In genomic region chr12:3225154-3225795, GRCh38 we compare ENCODE assay signal across 9 cellular contexts.
DNase-seq lines count a peak whose midpoint lies in the region; ATAC-seq and TF ChIP-seq lines count a peak whose summit lies in the region.
"Had no signal": no experiment of that assay in that cellular context is flagged by ENCODE, and none has a peak within 500 bp of the region (broad histone marks: within the 10 kb centered on the region; RNA-seq: fewer than 3 reads in every experiment).

No MANE protein-coding gene starts in this region.

- peaks cover 7% of the 10 kb centered on the region for H3K27me3 Mint-ChIP-seq in activated CD4-positive, alpha-beta memory T cell treated with anti-CD3 and anti-CD28 coated beads for 36 hours
- H3K27me3 Mint-ChIP-seq in mesothelial cell of epicardium (ENCODE audit: low read depth), result no peaks in the 10 kb centered on the region

- H3K9me3 Mint-ChIP-seq in activated CD4-positive, alpha-beta memory T cell treated with anti-CD3 and anti-CD28 coated beads for 36 hours, result peaks cover 4% of the 10 kb centered on the region
- peaks cover 7% of the 10 kb centered on the region for H3K9me3 Mint-ChIP-seq in mesothelial cell of epicardium

- POLR2A ChIA-PET in activated CD4-positive, alpha-beta memory T cell treated with anti-CD3 and anti-CD28 coated beads for 36 hours (lab: Charles Lee), result no interaction called here

- intact Hi-C loops in activated CD4-positive, alpha-beta memory T cell treated with anti-CD3 and anti-CD28 coated beads for 36 hours (cut with micrococcal nuclease), result no loop called here

- no peak overlapping the region for H3K4me3 Mint-ChIP-seq in activated CD4-positive, alpha-beta memory T cell treated with anti-CD3 and anti-CD28 coated beads for 36 hours
- no peak overlapping the region for H3K4me3 Mint-ChIP-seq in mesothelial cell of epicardium
- H3K4me3 Mint-ChIP-seq: effector memory CD8-positive, alpha-beta T cell had no signal

- DNase-seq in SIG-M5 (lab: John Stamatoyannopoulos, UW) (peak; percentile 63), fibroblast of pulmonary artery (ENCODE audit: low read depth) (peak; percentile 79), skeletal muscle cell (ENCODE audit: low read depth) (peak; percentile 78), COLO829 (ENCODE audit: low spot score) (no peak), mesothelial cell of epicardium (ENCODE audit: low spot score in 2 of 2, unreplicated experiment in 2 of 2) (no peak)
- no peak for DNase-seq in activated CD4-positive, alpha-beta memory T cell treated with anti-CD3 and anti-CD28 coated beads for 36 hours
- DNase-seq: effector memory CD8-positive, alpha-beta T cell; T-helper 2 cell had no signal

- CTCF ChIA-PET in activated CD4-positive, alpha-beta memory T cell treated with anti-CD3 and anti-CD28 coated beads for 36 hours (lab: Charles Lee), result interaction anchor here (1.1 kb wide), 1 partner anchor 85 kb away, joined by 3 read pairs; no protein-coding TSS in a partner anchor

- H3K4me3 ChIP-seq in fibroblast of pulmonary artery (replicated peaks; ENCODE audit: low read depth, low read length), result no peak overlapping the region
- H3K4me3 ChIP-seq in skeletal muscle cell (ENCODE audit: low read depth, low read length), result no peak overlapping the region

- peak; percentile 45 for ATAC-seq in HG03354 (IDR thresholded peaks at IDR 0.05; ENCODE audit: poor library complexity, severe bottlenecking, unreplicated experiment)
- ATAC-seq: effector memory CD8-positive, alpha-beta T cell had no signal

- TF ChIP-seq CTCF in fibroblast of pulmonary artery (IDR thresholded peaks at IDR 0.05; ENCODE audit: low read length, missing control alignments), result no peak
- no peak for TF ChIP-seq CTCF in mesothelial cell of epicardium (IDR thresholded peaks at IDR 0.05; ENCODE audit: unreplicated experiment)

- H3K4me1 Mint-ChIP-seq in activated CD4-positive, alpha-beta memory T cell treated with anti-CD3 and anti-CD28 coated beads for 36 hours (ENCODE audit: low read depth), result no peaks in the 10 kb centered on the region
- H3K4me1 Mint-ChIP-seq in mesothelial cell of epicardium, result no peaks in the 10 kb centered on the region

- H3K27ac Mint-ChIP-seq in activated CD4-positive, alpha-beta memory T cell treated with anti-CD3 and anti-CD28 coated beads for 36 hours, result no peak overlapping the region
- H3K27ac Mint-ChIP-seq in mesothelial cell of epicardium, result no peak overlapping the region

- H3K36me3 Mint-ChIP-seq in activated CD4-positive, alpha-beta memory T cell treated with anti-CD3 and anti-CD28 coated beads for 36 hours, result no peaks in the 10 kb centered on the region
- H3K36me3 Mint-ChIP-seq in mesothelial cell of epicardium, result peaks cover 11% of the 10 kb centered on the region

Comparison
In these comparisons a context has a peak if more than half of its experiments do, and no peak if none do; other contexts are left out.
1. DNase-seq: peak in SIG-M5 (single experiment), fibroblast of pulmonary artery (single experiment) and skeletal muscle cell (single experiment); none in activated CD4-positive, alpha-beta memory T cell treated with anti-CD3 and anti-CD28 coated beads for 36 hours (single experiment), COLO829 (single experiment) and mesothelial cell of epicardium (0 of 2).